In genomic region chr16:1378087-1378803, GRCh38 we compare ENCODE assay signal across 9 cellular contexts. TPM values are rescaled to one million over a fixed set of nuclear protein-coding genes. Genes with fewer than 3 reads are reported as not detected.
DNase-seq lines count a peak whose midpoint lies in the region; ATAC-seq lines count a peak whose summit lies in the region.
"Had no signal": no experiment of that assay in that cellular context is flagged by ENCODE, and none has a peak within 500 bp of the region (broad histone marks: within the 10 kb centered on the region; RNA-seq: fewer than 3 reads in every experiment).

No MANE protein-coding gene starts in this region.

- POLR2A ChIA-PET in activated CD4-positive, alpha-beta memory T cell treated with anti-CD3 and anti-CD28 coated beads for 36 hours (lab: Charles Lee), result interaction anchor here (0.6 to 1.8 kb wide), 10 partner anchors 12 to 404 kb away, joined by 3 to 6 read pairs (median 4); partner anchors contain the start of genes JPT2, NUBP2, SPSB3 and UBE2I

- peaks cover 5% of the 10 kb centered on the region for H3K36me3 Mint-ChIP-seq in activated T-cell treated with anti-CD3 and anti-CD28 coated beads, Interleukin-2, amount 50 U/mL, for 4 hours (ENCODE audit: insufficient read depth)
- H3K36me3 Mint-ChIP-seq in activated CD4-positive, alpha-beta memory T cell treated with anti-CD3 and anti-CD28 coated beads for 36 hours, result peaks cover 6% of the 10 kb centered on the region

- H3K9me3 Mint-ChIP-seq in activated T-cell treated with anti-CD3 and anti-CD28 coated beads, Interleukin-2, amount 50 U/mL, for 4 hours, result no peaks in the 10 kb centered on the region
- no peaks in the 10 kb centered on the region for H3K9me3 Mint-ChIP-seq in activated CD4-positive, alpha-beta memory T cell treated with anti-CD3 and anti-CD28 coated beads for 36 hours

- H3K9ac ChIP-seq in subcutaneous abdominal adipose tissue (ENCODE audit: low read length in 5 of 5), result peak overlapping the region; percentile 63 to 86 (median 74)

- H3K27ac ChIP-seq in right cardiac atrium (ENCODE audit: low read length) (peak overlapping the region; percentile 13), subcutaneous abdominal adipose tissue (ENCODE audit: low read depth, low read length) (peak overlapping the region; percentile 99)

- peaks cover 0 to 48% (median 35%) of the 10 kb centered on the region in 5 donors for H3K36me3 ChIP-seq in subcutaneous abdominal adipose tissue (ENCODE audit: control insufficient read depth in 5 of 5, insufficient read depth in 5 of 5, low read length in 5 of 5)

- ATAC-seq in activated T-cell treated with anti-CD3 and anti-CD28 coated beads, Interleukin-2, amount 50 U/mL, for 4 hours, result no peak
- ATAC-seq in right cardiac atrium (no peak), GM19452 (IDR thresholded peaks at IDR 0.05; ENCODE audit: unreplicated experiment) (no peak), GM18858 (IDR thresholded peaks at IDR 0.05; ENCODE audit: unreplicated experiment) (no peak)

- CTCF ChIA-PET in activated CD4-positive, alpha-beta memory T cell treated with anti-CD3 and anti-CD28 coated beads for 36 hours (lab: Charles Lee), result interaction anchor here (1.1 to 4.9 kb wide), 5 partner anchors 8 to 43 kb away, joined by 3 to 49 read pairs (median 5); partner anchors contain the start of gene UQCC4

- peaks cover 6% of the 10 kb centered on the region for H3K4me1 ChIP-seq in right cardiac atrium (ENCODE audit: control insufficient read depth, insufficient read depth, low read length)
- H3K4me1 ChIP-seq in subcutaneous abdominal adipose tissue (ENCODE audit: control insufficient read depth in 5 of 5, insufficient read depth in 5 of 5, low read length in 5 of 5), result peaks cover 5 to 36% (median 21%) of the 10 kb centered on the region in 5 donors

- peak overlapping the region; percentile 60 for H3K4me3 ChIP-seq in right cardiac atrium (ENCODE audit: low read length)
- H3K4me3 ChIP-seq in subcutaneous abdominal adipose tissue (ENCODE audit: low read depth in 1 of 5, low read length in 5 of 5), result peak overlapping the region; percentile 43 to 63 (median 47)

- H3K27me3 ChIP-seq in right cardiac atrium (ENCODE audit: control insufficient read depth, insufficient read depth), result no peaks in the 10 kb centered on the region
- H3K27me3 ChIP-seq in subcutaneous abdominal adipose tissue (ENCODE audit: control insufficient read depth in 5 of 5, insufficient read depth in 4 of 5, low read length in 5 of 5), result no peaks in the 10 kb centered on the region

- DNase-seq in activated T-cell treated with anti-CD3 and anti-CD28 coated beads, Interleukin-2, amount 50 U/mL, for 4 hours, result no peak
- no peak for DNase-seq in activated T-cell treated with anti-CD3 and anti-CD28 coated beads for 4 hours
- no peak for DNase-seq in activated CD4-positive, alpha-beta memory T cell treated with anti-CD3 and anti-CD28 coated beads for 36 hours
- peak in 1 of 3 donors; percentile 49 for DNase-seq in right cardiac atrium
- DNase-seq in cerebellar nuclear complex (lab: John Stamatoyannopoulos, UW), result no peak
- DNase-seq: DND-41 had no signal

- intact Hi-C loops in activated CD4-positive, alpha-beta memory T cell treated with anti-CD3 and anti-CD28 coated beads for 36 hours (cut with micrococcal nuclease), result loop anchor here (2.0 kb wide), 1 partner anchor 43 kb away; the partner anchor contains the start of gene UQCC4
- intact Hi-C loops in right cardiac atrium (cut with DNase I), result no loop called here

- WGBS in right cardiac atrium, result 94% methylated on average over 25 of the region's 25 CpGs

- H3K27ac Mint-ChIP-seq in activated CD4-positive, alpha-beta memory T cell treated with anti-CD3 and anti-CD28 coated beads for 36 hours, result peak overlapping the region; percentile 90

- peaks cover 14% of the 10 kb centered on the region for H3K4me1 Mint-ChIP-seq in activated T-cell treated with anti-CD3 and anti-CD28 coated beads, Interleukin-2, amount 50 U/mL, for 4 hours (ENCODE audit: low read depth)
- peaks cover 20% of the 10 kb centered on the region for H3K4me1 Mint-ChIP-seq in activated CD4-positive, alpha-beta memory T cell treated with anti-CD3 and anti-CD28 coated beads for 36 hours (ENCODE audit: low read depth)

- no peaks in the 10 kb centered on the region for H3K27me3 Mint-ChIP-seq in activated T-cell treated with anti-CD3 and anti-CD28 coated beads, Interleukin-2, amount 50 U/mL, for 4 hours (ENCODE audit: low read depth)
- no peaks in the 10 kb centered on the region for H3K27me3 Mint-ChIP-seq in activated CD4-positive, alpha-beta memory T cell treated with anti-CD3 and anti-CD28 coated beads for 36 hours

- H3K4me3 Mint-ChIP-seq in activated T-cell treated with anti-CD3 and anti-CD28 coated beads, Interleukin-2, amount 50 U/mL, for 4 hours, result peak overlapping the region; percentile 89
- H3K4me3 Mint-ChIP-seq in activated CD4-positive, alpha-beta memory T cell treated with anti-CD3 and anti-CD28 coated beads for 36 hours, result peak overlapping the region; percentile 87

- H3K9me3 ChIP-seq in right cardiac atrium (ENCODE audit: control insufficient read depth, low read length) (no peaks in the 10 kb centered on the region), subcutaneous abdominal adipose tissue (ENCODE audit: control insufficient read depth in 5 of 5, low read length in 5 of 5) (no peaks in the 10 kb centered on the region)

RNA-seq across cellular contexts. Expression of gene GNPTG, which starts 26.5 kb away (rescaled TPM):
- 10 to 100 TPM; 21.8 to 27.4 (median 23.1) TPM for total RNA-seq in activated T-cell treated with anti-CD3 and anti-CD28 coated beads, Interleukin-2, amount 50 U/mL, for 4 hours
- 10 to 100 TPM; 19.0 to 19.1 TPM for total RNA-seq in activated CD4-positive, alpha-beta memory T cell treated with anti-CD3 and anti-CD28 coated beads for 36 hours
- total RNA-seq in right cardiac atrium, result 10 to 100 TPM; 39.7 to 45.3 (median 43.0) TPM
- polyA plus RNA-seq in right cardiac atrium, result 47.1 TPM

RNA-seq across cellular contexts. Expression of gene TSR3, which starts 26.6 kb away (rescaled TPM):
- 100 to 1,000 TPM; 108 to 133 (median 112) TPM for total RNA-seq in activated T-cell treated with anti-CD3 and anti-CD28 coated beads, Interleukin-2, amount 50 U/mL, for 4 hours
- total RNA-seq in activated CD4-positive, alpha-beta memory T cell treated with anti-CD3 and anti-CD28 coated beads for 36 hours, result 10 to 100 TPM; 59.6 to 60.8 TPM
- 10 to 100 TPM; 49.6 to 54.0 (median 52.8) TPM for total RNA-seq in right cardiac atrium
- 58.5 TPM for polyA plus RNA-seq in right cardiac atrium

RNA-seq across cellular contexts. Expression of gene UNKL, which starts 36.3 kb away (rescaled TPM):
- 10 to 100 TPM; 24.5 to 30.2 (median 29.0) TPM for total RNA-seq in activated T-cell treated with anti-CD3 and anti-CD28 coated beads, Interleukin-2, amount 50 U/mL, for 4 hours
- 10 to 100 TPM; 26.0 to 33.4 TPM for total RNA-seq in activated CD4-positive, alpha-beta memory T cell treated with anti-CD3 and anti-CD28 coated beads for 36 hours
- total RNA-seq in right cardiac atrium, result 10 to 100 TPM in 3 of 4 donors, 1 to 10 TPM in 1; 6.3 to 16.4 (median 14.2) TPM
- 8.7 TPM for polyA plus RNA-seq in right cardiac atrium

RNA-seq across cellular contexts. Expression of gene UQCC4, which starts 42.3 kb away (rescaled TPM):
- 10 to 100 TPM; 31.8 to 34.6 (median 33.1) TPM for total RNA-seq in activated T-cell treated with anti-CD3 and anti-CD28 coated beads, Interleukin-2, amount 50 U/mL, for 4 hours
- 10 to 100 TPM; 14.1 to 15.0 TPM for total RNA-seq in activated CD4-positive, alpha-beta memory T cell treated with anti-CD3 and anti-CD28 coated beads for 36 hours
- 10 to 100 TPM in 3 of 4 donors, 1 to 10 TPM in 1; 9.5 to 12.1 (median 11.5) TPM for total RNA-seq in right cardiac atrium
- 18.7 TPM for polyA plus RNA-seq in right cardiac atrium

RNA-seq across cellular contexts. Expression of gene BAIAP3, which starts 44.8 kb away (rescaled TPM):
- under 1 TPM; 0.08 to 0.24 (median 0.16) TPM for total RNA-seq in activated T-cell treated with anti-CD3 and anti-CD28 coated beads, Interleukin-2, amount 50 U/mL, for 4 hours
- under 1 TPM; 0.17 to 0.31 TPM for total RNA-seq in activated CD4-positive, alpha-beta memory T cell treated with anti-CD3 and anti-CD28 coated beads for 36 hours
- 1 to 10 TPM in 3 of 4 donors, under 1 TPM in 1; 0.53 to 2.7 (median 2.0) TPM for total RNA-seq in right cardiac atrium
- 1.6 TPM for polyA plus RNA-seq in right cardiac atrium
